ENCODE assay signal across 20 cellular contexts in genomic region chr11:62201376-62201775, GRCh38. TPM values are rescaled to one million over a fixed set of nuclear protein-coding genes. Genes with fewer than 3 reads are reported as not detected.
DNase-seq lines count a peak whose midpoint lies in the region; ATAC-seq, FAIRE-seq and TF ChIP-seq lines count a peak whose summit lies in the region.
"Had no signal": no experiment of that assay in that cellular context is flagged by ENCODE, and none has a peak within 500 bp of the region (broad histone marks: within the 10 kb centered on the region; RNA-seq: fewer than 3 reads in every experiment).

No MANE protein-coding gene starts in this region.

- H3K36me3 ChIP-seq in breast epithelium (no peaks in the 10 kb centered on the region), K562 (ENCODE audit: control insufficient read depth, insufficient read depth, low read length) (no peaks in the 10 kb centered on the region)

- no peaks in the 10 kb centered on the region for H3K4me1 Mint-ChIP-seq in MCF 10A (ENCODE audit: insufficient read depth, unreplicated experiment)
- H3K4me1 Mint-ChIP-seq in mesothelial cell of epicardium, result no peaks in the 10 kb centered on the region
- H3K4me1 Mint-ChIP-seq: CD4-positive, CD25-positive, alpha-beta regulatory T cell had no signal

- H3K27me3 Mint-ChIP-seq in MCF 10A (ENCODE audit: insufficient read depth, unreplicated experiment) (peaks cover 65% of the 10 kb centered on the region), mesothelial cell of epicardium (ENCODE audit: low read depth) (peaks cover 42% of the 10 kb centered on the region)

- no peaks in the 10 kb centered on the region for H4K20me1 ChIP-seq in K562 (replicated peaks; ENCODE audit: control insufficient read depth, insufficient read depth, low read length)

- H3K4me3 Mint-ChIP-seq in MCF 10A (ENCODE audit: unreplicated experiment) (no peak overlapping the region), mesothelial cell of epicardium (no peak overlapping the region)
- H3K4me3 Mint-ChIP-seq: CD4-positive, CD25-positive, alpha-beta regulatory T cell; HFFc6 had no signal

- no peak for TF ChIP-seq EP300 in K562 (IDR thresholded peaks at IDR 0.05; ENCODE audit: low read length)

- no peaks in the 10 kb centered on the region for H3K36me3 Mint-ChIP-seq in MCF 10A (ENCODE audit: insufficient read depth, unreplicated experiment)
- H3K36me3 Mint-ChIP-seq in mesothelial cell of epicardium, result no peaks in the 10 kb centered on the region
- H3K36me3 Mint-ChIP-seq: CD4-positive, CD25-positive, alpha-beta regulatory T cell had no signal

- no peak overlapping the region for H3K9ac ChIP-seq in K562 (ENCODE audit: insufficient read depth in 1 of 2, low read depth in 2 of 2, low read length in 2 of 2)

- H3K4me3 ChIP-seq in breast epithelium (no peak overlapping the region), K562 (no peak overlapping the region)

- TF ChIP-seq POLR2A in breast epithelium (IDR thresholded peaks at IDR 0.05), result no peak
- TF ChIP-seq POLR2A in K562 (conservative IDR thresholded peaks at IDR 0.05), result no peak

- CTCF ChIA-PET in MCF 10A (lab: Yijun Ruan, JAX) (interaction anchor here (0.5 to 1.6 kb wide), 2 partner anchors 16 to 31 kb away, joined by 3 to 5 read pairs; no protein-coding TSS in a partner anchor), K562 (lab: Yijun Ruan, JAX; ENCODE audit: low intra/inter-chr PET ratio) (no interaction called here)

- TF ChIP-seq CTCF in MCF 10A (IDR thresholded peaks at IDR 0.05; ENCODE audit: unreplicated experiment) (no peak), breast epithelium (IDR thresholded peaks at IDR 0.05) (no peak), K562 (IDR thresholded peaks at IDR 0.05 in 2 of 3, conservative IDR thresholded peaks at IDR 0.05 in 1 of 3; ENCODE audit: insufficient read depth in 2 of 3, low read depth in 1 of 3, low read length in 3 of 3) (no peak), mesothelial cell of epicardium (IDR thresholded peaks at IDR 0.05; ENCODE audit: unreplicated experiment) (no peak)

- no TSS peak for BruUV-seq in MCF 10A (replicated peaks; lab: Mats Ljungman, UMichigan)
- no TSS peak for BruUV-seq in K562 (replicated peaks; lab: Mats Ljungman, UMichigan)

- no peaks in the 10 kb centered on the region for H3K4me1 ChIP-seq in breast epithelium
- no peaks in the 10 kb centered on the region; a peak in 1 of 5 replicates for H3K4me1 ChIP-seq in K562 (replicated peaks in 1 of 2; ENCODE audit: control insufficient read depth in 2 of 2, insufficient read depth in 2 of 2, low read length in 2 of 2)

- H3K9me3 ChIP-seq in breast epithelium (no peaks in the 10 kb centered on the region), K562 (replicated peaks; ENCODE audit: control insufficient read depth, insufficient read depth, low read depth, low read length) (no peaks in the 10 kb centered on the region)

- H3K27ac Mint-ChIP-seq in MCF 10A (ENCODE audit: low read depth, unreplicated experiment), result no peak overlapping the region
- H3K27ac Mint-ChIP-seq in mesothelial cell of epicardium, result no peak overlapping the region
- H3K27ac Mint-ChIP-seq: CD4-positive, CD25-positive, alpha-beta regulatory T cell; HFFc6 had no signal

- DNase-seq in MCF 10A (ENCODE audit: unreplicated experiment) (peak; percentile 56), breast epithelium (ENCODE audit: low spot score in 2 of 2) (no peak), NCI-H2029 (lab: John Stamatoyannopoulos, UW) (peak; percentile 16), K562 (ENCODE audit: extremely low read depth in 1 of 4, low spot score in 3 of 4) (no peak), urothelium cell line (ENCODE audit: low spot score) (peak; percentile 61), mesothelial cell of epicardium (ENCODE audit: low spot score in 2 of 2, unreplicated experiment in 2 of 2) (no peak)
- DNase-seq in activated CD4-positive, CD25-positive, alpha-beta regulatory T cell treated with anti-CD3 and anti-CD28 coated beads, Interleukin-2, amount 50 U/mL, for 72 hours, result no peak
- DNase-seq: AML-193; CD4-positive, CD25-positive, alpha-beta regulatory T cell; HFFc6; Kasumi-1; NCI-H1436; NCI-H2171; NCI-H524; SHP77 treated with DMSO at 0.1 percent for 48 hours had no signal

- TF ChIP-seq RAD21 in K562 (CRISPR knock-in tag; conservative IDR thresholded peaks at IDR 0.05 in 1 of 2, IDR thresholded peaks at IDR 0.05 in 1 of 2), result no peak

- intact Hi-C loops in MCF 10A (cut with micrococcal nuclease), result no loop called here
- intact Hi-C loops in breast epithelium (cut with DNase I; ENCODE audit: low total_unique reads), result no loop called here
- intact Hi-C loops in K562 (cut with micrococcal nuclease), result no loop called here

- POLR2A ChIA-PET in MCF 10A (lab: Yijun Ruan, JAX), result no interaction called here
- POLR2A ChIA-PET in K562 (lab: Yijun Ruan, JAX), result no interaction called here

- FAIRE-seq in K562 (lab: Jason Lieb, UNC) (no peak), urothelium cell line (lab: Jason Lieb, UNC) (peak; percentile 77)

- no peaks in the 10 kb centered on the region for H3K79me2 ChIP-seq in K562 (ENCODE audit: control insufficient read depth, insufficient read depth, low read length)

- no peak overlapping the region for H3K4me2 ChIP-seq in K562 (ENCODE audit: insufficient read depth, low read length)

- no peak overlapping the region for H2AFZ ChIP-seq in K562 (ENCODE audit: low read depth, low read length)

- no peaks in the 10 kb centered on the region for H3K9me1 ChIP-seq in K562 (ENCODE audit: control insufficient read depth, insufficient read depth, low read length)

- H3K27me3 ChIP-seq in breast epithelium (no peaks in the 10 kb centered on the region), K562 (ENCODE audit: control insufficient read depth in 2 of 2, insufficient read depth in 2 of 2, low read length in 2 of 2) (peaks cover 17 to 52% of the 10 kb centered on the region in 2 experiments)

- no peak for ATAC-seq in K562
- no peak for ATAC-seq in GM19395 (IDR thresholded peaks at IDR 0.05; ENCODE audit: unreplicated experiment)
- ATAC-seq: Panc1 had no signal

- no peak overlapping the region for H3K27ac ChIP-seq in breast epithelium
- H3K27ac ChIP-seq in K562 (ENCODE audit: extremely low read depth, low read depth, low read length), result no peak overlapping the region

- H3K9me3 Mint-ChIP-seq in MCF 10A (ENCODE audit: unreplicated experiment) (no peaks in the 10 kb centered on the region), mesothelial cell of epicardium (no peaks in the 10 kb centered on the region)
- H3K9me3 Mint-ChIP-seq: CD4-positive, CD25-positive, alpha-beta regulatory T cell; HFFc6 had no signal

- in situ Hi-C loops in K562 (cut with MboI), result no loop called here

- 4% methylated on average over 2 of the region's 2 CpGs for WGBS in K562 (ENCODE audit: insufficient coverage, low coverage, missing lambda C conversion rate)

RNA-seq across cellular contexts. Expression of gene SCGB2A1, which starts 7.1 kb away (rescaled TPM):
- total RNA-seq in MCF 10A (2022) (not detected in 2 replicates), breast epithelium (10 to 100 TPM in 2 of 3 donors, not detected in 1; 59.6 to 80.8 TPM), K562 (2014; rRNA removed) (not detected in 2 replicates), K562 (2014; rRNA removed; fragmentation: Illumina TruSeq; extraction: Trizol) (not detected in 2 replicates), K562 (2015; rRNA removed; fragmentation: Illumina TruSeq; extraction: Trizol) (not detected in 2 replicates), K562 (2021) (not detected in 2 replicates), mesothelial cell of epicardium (not detected in 3 replicates)
- not detected in 2 replicates for total RNA-seq in K562 (2011; cell fraction: chromatin; rRNA removed; ENCODE audit: low replicate concordance)
- not detected in 2 replicates for total RNA-seq in K562 (2011; cell fraction: nucleolus; rRNA removed)
- total RNA-seq in K562 (2011; cell fraction: nucleoplasm; rRNA removed), result not detected in 2 replicates
- polyA plus RNA-seq in K562 (2011; rRNA removed) (not detected in 2 replicates), K562 (2014; fragmentation: Illumina TruSeq; extraction: Trizol) (not detected in 2 replicates), K562 (2014; fragmentation: Nextera tagmentation; extraction: Ambion mirVana) (not detected), K562 (2014; rRNA removed) (not detected in 2 replicates)
- polyA plus RNA-seq in K562 (2011; cell fraction: cytosol; rRNA removed), result not detected in 2 replicates
- polyA plus RNA-seq in K562 (2011; cell fraction: nucleus; rRNA removed), result not detected in 2 replicates
- polyA plus RNA-seq in K562 (2012), result not detected in 2 replicates
- polyA minus RNA-seq in K562 (2011; rRNA and poly(A)+ RNA removed), result not detected in 2 replicates
- polyA minus RNA-seq in K562 (2011; cell fraction: cytosol; rRNA and poly(A)+ RNA removed), result not detected in 2 replicates
- not detected in 2 replicates for polyA minus RNA-seq in K562 (2011; cell fraction: nucleus; rRNA and poly(A)+ RNA removed)
- total RNA-seq: CD4-positive, CD25-positive, alpha-beta regulatory T cell; Daoy; H4; HFFc6; T-helper 2 cell treated with Interferon-gamma antibody and Interleukin-4, amounts not matched to agents 100 ng/mL and 5 ng/mL, for 36 hours had no signal
- polyA plus RNA-seq: CD4-positive, CD25-positive, alpha-beta regulatory T cell had no signal

RNA-seq across cellular contexts. Expression of gene SCGB1D1, which starts 11.4 kb away (rescaled TPM):
- total RNA-seq in MCF 10A (2022), result not detected in 2 replicates
- total RNA-seq in breast epithelium, result not detected
- total RNA-seq in K562 (2011; cell fraction: chromatin; rRNA removed; ENCODE audit: low replicate concordance), result not detected in 2 replicates
- not detected in 2 replicates for total RNA-seq in K562 (2011; cell fraction: nucleolus; rRNA removed)
- not detected in 2 replicates for total RNA-seq in K562 (2011; cell fraction: nucleoplasm; rRNA removed)
- total RNA-seq in K562 (2014; rRNA removed), result not detected in 2 replicates
- not detected in 2 replicates for total RNA-seq in K562 (2014; rRNA removed; fragmentation: Illumina TruSeq; extraction: Trizol)
- total RNA-seq in K562 (2015; rRNA removed; fragmentation: Illumina TruSeq; extraction: Trizol), result not detected in 2 replicates
- total RNA-seq in K562 (2021), result not detected in 2 replicates
- not detected in 2 replicates for polyA plus RNA-seq in K562 (2011; rRNA removed)
- not detected in 2 replicates for polyA plus RNA-seq in K562 (2011; cell fraction: cytosol; rRNA removed)
- not detected in 2 replicates for polyA plus RNA-seq in K562 (2011; cell fraction: nucleus; rRNA removed)
- polyA plus RNA-seq in K562 (2012), result not detected in 2 replicates
- not detected in 2 replicates for polyA plus RNA-seq in K562 (2014; fragmentation: Illumina TruSeq; extraction: Trizol)
- not detected for polyA plus RNA-seq in K562 (2014; fragmentation: Nextera tagmentation; extraction: Ambion mirVana)
- polyA plus RNA-seq in K562 (2014; rRNA removed), result not detected in 2 replicates
- polyA minus RNA-seq in K562 (2011; rRNA and poly(A)+ RNA removed), result not detected in 2 replicates
- not detected in 2 replicates for polyA minus RNA-seq in K562 (2011; cell fraction: cytosol; rRNA and poly(A)+ RNA removed)
- polyA minus RNA-seq in K562 (2011; cell fraction: nucleus; rRNA and poly(A)+ RNA removed), result not detected in 2 replicates
- total RNA-seq in mesothelial cell of epicardium, result not detected in 3 replicates
- total RNA-seq: CD4-positive, CD25-positive, alpha-beta regulatory T cell; Daoy; H4; HFFc6; T-helper 2 cell treated with Interferon-gamma antibody and Interleukin-4, amounts not matched to agents 100 ng/mL and 5 ng/mL, for 36 hours had no signal
- polyA plus RNA-seq: CD4-positive, CD25-positive, alpha-beta regulatory T cell had no signal

RNA-seq across cellular contexts. Expression of gene SCGB1D2, which starts 40.7 kb away (rescaled TPM):
- total RNA-seq in MCF 10A (2022), result not detected in 2 replicates
- total RNA-seq in breast epithelium, result 100 to 1,000 TPM in 2 of 3 donors, not detected in 1; 476 to 485 TPM
- total RNA-seq in K562 (2011; cell fraction: chromatin; rRNA removed; ENCODE audit: low replicate concordance), result not detected in 2 replicates
- not detected in 2 replicates for total RNA-seq in K562 (2011; cell fraction: nucleolus; rRNA removed)
- not detected in 2 replicates for total RNA-seq in K562 (2011; cell fraction: nucleoplasm; rRNA removed)
- total RNA-seq in K562 (2014; rRNA removed), result not detected in 2 replicates
- not detected in 2 replicates for total RNA-seq in K562 (2014; rRNA removed; fragmentation: Illumina TruSeq; extraction: Trizol)
- not detected in 2 replicates for total RNA-seq in K562 (2015; rRNA removed; fragmentation: Illumina TruSeq; extraction: Trizol)
- total RNA-seq in K562 (2021), result not detected in 2 replicates
- not detected in 2 replicates for polyA plus RNA-seq in K562 (2011; rRNA removed)
- polyA plus RNA-seq in K562 (2011; cell fraction: cytosol; rRNA removed), result not detected in 2 replicates
- polyA plus RNA-seq in K562 (2011; cell fraction: nucleus; rRNA removed), result not detected in 2 replicates
- not detected in 2 replicates for polyA plus RNA-seq in K562 (2012)
- polyA plus RNA-seq in K562 (2014; fragmentation: Illumina TruSeq; extraction: Trizol), result not detected in 2 replicates
- not detected for polyA plus RNA-seq in K562 (2014; fragmentation: Nextera tagmentation; extraction: Ambion mirVana)
- not detected in 2 replicates for polyA plus RNA-seq in K562 (2014; rRNA removed)
- polyA minus RNA-seq in K562 (2011; rRNA and poly(A)+ RNA removed), result not detected in 2 replicates
- polyA minus RNA-seq in K562 (2011; cell fraction: cytosol; rRNA and poly(A)+ RNA removed), result not detected in 2 replicates
- not detected in 2 replicates for polyA minus RNA-seq in K562 (2011; cell fraction: nucleus; rRNA and poly(A)+ RNA removed)
- not detected in 3 replicates for total RNA-seq in mesothelial cell of epicardium
- total RNA-seq: CD4-positive, CD25-positive, alpha-beta regulatory T cell; Daoy; H4; HFFc6; T-helper 2 cell treated with Interferon-gamma antibody and Interleukin-4, amounts not matched to agents 100 ng/mL and 5 ng/mL, for 36 hours had no signal
- polyA plus RNA-seq: CD4-positive, CD25-positive, alpha-beta regulatory T cell had no signal

Comparison
In these comparisons a context has a peak if more than half of its experiments do, and no peak if none do; other contexts are left out.
1. DNase-seq: peak in MCF 10A (single experiment), NCI-H2029 (single experiment) and urothelium cell line (single experiment); none in breast epithelium (0 of 2), K562 (0 of 4), mesothelial cell of epicardium (0 of 2) and activated CD4-positive, CD25-positive, alpha-beta regulatory T cell treated with anti-CD3 and anti-CD28 coated beads, Interleukin-2, amount 50 U/mL, for 72 hours (single experiment).